In genomic region chr2:71330155-71330554, GRCh38 we compare ENCODE assay signal across 1 cellular context.
TF ChIP-seq lines count a peak whose summit lies in the region.

No MANE protein-coding gene starts in this region.

TF ChIP-seq in WTC11, 78 proteins besides CTCF, POLR2A, EP300 and RAD21 (continued from another document):
- TF ChIP-seq AR (CRISPR knock-in tag; IDR thresholded peaks at IDR 0.05) (no peak), MLX (CRISPR knock-in tag; IDR thresholded peaks at IDR 0.05) (no peak), IRF1 (CRISPR knock-in tag; IDR thresholded peaks at IDR 0.05) (no peak), FOXP4 (CRISPR knock-in tag; IDR thresholded peaks at IDR 0.05) (no peak), IRF2 (CRISPR knock-in tag; IDR thresholded peaks at IDR 0.05; ENCODE audit: borderline replicate concordance, low read depth) (no peak), ZBTB43 (CRISPR knock-in tag; IDR thresholded peaks at IDR 0.05) (no peak), SMAD3 (CRISPR knock-in tag; IDR thresholded peaks at IDR 0.05; ENCODE audit: borderline replicate concordance) (no peak), ATF3 (CRISPR knock-in tag; conservative IDR thresholded peaks at IDR 0.05) (no peak), TEAD4 (CRISPR knock-in tag; IDR thresholded peaks at IDR 0.05) (no peak)
